ENCODE assay signal across 31 cellular contexts in genomic region chr9:129679537-129679936, GRCh38. TPM values are rescaled to one million over a fixed set of nuclear protein-coding genes. Genes with fewer than 3 reads are reported as not detected.
DNase-seq lines count a peak whose midpoint lies in the region; ATAC-seq, FAIRE-seq and TF ChIP-seq lines count a peak whose summit lies in the region.
"Had no signal": no experiment of that assay in that cellular context is flagged by ENCODE, and none has a peak within 500 bp of the region (broad histone marks: within the 10 kb centered on the region; RNA-seq: fewer than 3 reads in every experiment).

No MANE protein-coding gene starts in this region.

- TF ChIP-seq RAD21 in K562 (CRISPR knock-in tag; conservative IDR thresholded peaks at IDR 0.05 in 1 of 2, IDR thresholded peaks at IDR 0.05 in 1 of 2), result no peak

- H3K4me3 ChIP-seq in H7 (ENCODE audit: insufficient read depth, low read depth, low read length) (no peak overlapping the region), NT2/D1 (ENCODE audit: insufficient read length, low read depth) (no peak overlapping the region), K562 (no peak overlapping the region), osteoblast (ENCODE audit: insufficient read depth, low read length) (no peak overlapping the region)
- H3K4me3 ChIP-seq: A549, BLaER1, GM12878 had no signal

- H3K9me3 Mint-ChIP-seq in progenitor cell of endocrine pancreas (ENCODE audit: low read depth), result no peaks in the 10 kb centered on the region
- H3K9me3 Mint-ChIP-seq: CD4-positive, alpha-beta memory T cell; CD4-positive, CD25-positive, alpha-beta regulatory T cell; CD8-positive, alpha-beta memory T cell had no signal

- H3K27me3 ChIP-seq in H7 (ENCODE audit: control insufficient read depth, insufficient read depth, low read length) (no peaks in the 10 kb centered on the region), NT2/D1 (ENCODE audit: insufficient read depth, insufficient read length) (no peaks in the 10 kb centered on the region), K562 (ENCODE audit: control insufficient read depth in 2 of 2, insufficient read depth in 2 of 2, low read length in 2 of 2) (peaks cover 43 to 69% of the 10 kb centered on the region in 2 experiments), osteoblast (ENCODE audit: insufficient read depth, low read length) (no peaks in the 10 kb centered on the region)
- H3K27me3 ChIP-seq: BE2C had no signal

- H3K27ac ChIP-seq in K562 (ENCODE audit: extremely low read depth, low read depth, low read length) (no peak overlapping the region), osteoblast (ENCODE audit: low read depth, low read length) (no peak overlapping the region)
- H3K27ac ChIP-seq: 22Rv1, A549, BLaER1 had no signal

- H3K4me2 ChIP-seq in K562 (ENCODE audit: insufficient read depth, low read length) (no peak overlapping the region), osteoblast (ENCODE audit: insufficient read depth, low read length) (no peak overlapping the region)
- H3K4me2 ChIP-seq: A549, BLaER1 had no signal

- no peaks in the 10 kb centered on the region for H3K36me3 Mint-ChIP-seq in progenitor cell of endocrine pancreas (ENCODE audit: insufficient read depth)
- H3K36me3 Mint-ChIP-seq: CD14-positive monocyte; CD4-positive, alpha-beta memory T cell; CD4-positive, CD25-positive, alpha-beta regulatory T cell; CD8-positive, alpha-beta memory T cell had no signal

- H3K9me1 ChIP-seq in K562 (ENCODE audit: control insufficient read depth, insufficient read depth, low read length), result no peaks in the 10 kb centered on the region

- BruUV-seq in K562 (replicated peaks; lab: Mats Ljungman, UMichigan), result no TSS peak

- H4K20me1 ChIP-seq in K562 (replicated peaks; ENCODE audit: control insufficient read depth, insufficient read depth, low read length) (peaks cover 34% of the 10 kb centered on the region), osteoblast (ENCODE audit: insufficient read depth, low read length) (peaks cover 51% of the 10 kb centered on the region)
- H4K20me1 ChIP-seq: BLaER1 had no signal

- peak overlapping the region; percentile 45 for H3K9ac ChIP-seq in NT2/D1 (ENCODE audit: insufficient read length, low read depth)
- peak overlapping the region in 1 of 2 experiments; percentile 2; a peak in 2 of 4 replicates for H3K9ac ChIP-seq in K562 (ENCODE audit: insufficient read depth in 1 of 2, low read depth in 2 of 2, low read length in 2 of 2)
- H3K9ac ChIP-seq: BLaER1 had no signal

- intact Hi-C loops in K562 (cut with micrococcal nuclease), result loop anchor here (10.0 kb wide), 1 partner anchor 985 kb away; no protein-coding TSS in a partner anchor

- H3K79me2 ChIP-seq in K562 (ENCODE audit: control insufficient read depth, insufficient read depth, low read length) (no peaks in the 10 kb centered on the region), osteoblast (ENCODE audit: insufficient read depth, low read length) (peaks cover 35% of the 10 kb centered on the region)

- no peaks in the 10 kb centered on the region for H3K36me3 ChIP-seq in H7 (replicated peaks; ENCODE audit: control insufficient read depth, insufficient read depth, low read length)
- H3K36me3 ChIP-seq in NT2/D1 (ENCODE audit: insufficient read depth, insufficient read length, low read length), result no peaks in the 10 kb centered on the region
- H3K36me3 ChIP-seq in K562 (ENCODE audit: control insufficient read depth, insufficient read depth, low read length), result no peaks in the 10 kb centered on the region
- no peaks in the 10 kb centered on the region for H3K36me3 ChIP-seq in osteoblast (ENCODE audit: insufficient read depth, low read length)
- H3K36me3 ChIP-seq: BE2C, BLaER1 had no signal

- TF ChIP-seq CTCF in K562 (IDR thresholded peaks at IDR 0.05 in 2 of 3, conservative IDR thresholded peaks at IDR 0.05 in 1 of 3; ENCODE audit: insufficient read depth in 2 of 3, low read depth in 1 of 3, low read length in 3 of 3) (no peak), osteoblast (IDR thresholded peaks at IDR 0.05; ENCODE audit: extremely low read depth, low read depth, low read length) (no peak), progenitor cell of endocrine pancreas (IDR thresholded peaks at IDR 0.05; ENCODE audit: unreplicated experiment) (no peak)

- WGBS in K562 (ENCODE audit: insufficient coverage, low coverage, missing lambda C conversion rate), result 5% methylated on average over 9 of the region's 9 CpGs

- DNase-seq in H7 (peak; percentile 57), NT2/D1 (ENCODE audit: low read depth, low spot score) (no peak), K562 (ENCODE audit: extremely low read depth in 1 of 4, low spot score in 3 of 4) (no peak), osteoblast (ENCODE audit: insufficient read length, low spot score, missing footprints) (peak; percentile 79), progenitor cell of endocrine pancreas (ENCODE audit: low spot score, unreplicated experiment) (no peak), amniotic stem cell (lab: John Stamatoyannopoulos, UW) (no peak), Ammon's horn (ENCODE audit: low spot score) (no peak)
- DNase-seq: AML-193; BE2C; C1 segment of cervical spinal cord; CD4-positive, alpha-beta memory T cell; CD4-positive, CD25-positive, alpha-beta regulatory T cell; CD8-positive, alpha-beta memory T cell; COR-L47; DMS 273 treated with DMSO at 0.1 percent for 48 hours; DMS153; DMS53; DMS79; DND-41; EL; GDM1 had no signal

- no peak for TF ChIP-seq POLR2A in K562 (conservative IDR thresholded peaks at IDR 0.05)

- ATAC-seq in K562 (no peak), GM21390 (IDR thresholded peaks at IDR 0.05; ENCODE audit: unreplicated experiment) (no peak)
- ATAC-seq: A549, GM12878 had no signal

- H3K9me3 ChIP-seq in NT2/D1 (ENCODE audit: insufficient read depth, low read length), result no peaks in the 10 kb centered on the region
- peaks cover 2% of the 10 kb centered on the region; the same call in 1 of the 2 replicates for H3K9me3 ChIP-seq in K562 (replicated peaks; ENCODE audit: control insufficient read depth, insufficient read depth, low read depth, low read length)
- H3K9me3 ChIP-seq in osteoblast (ENCODE audit: low read depth, low read length), result no peaks in the 10 kb centered on the region
- H3K9me3 ChIP-seq: A549, BE2C, BLaER1 had no signal

- TF ChIP-seq EP300 in K562 (IDR thresholded peaks at IDR 0.05; ENCODE audit: low read length), result no peak

- H3K4me1 ChIP-seq in NT2/D1 (ENCODE audit: insufficient read depth, insufficient read length), result peaks cover 35% of the 10 kb centered on the region
- H3K4me1 ChIP-seq in K562 (replicated peaks in 1 of 2; ENCODE audit: control insufficient read depth in 2 of 2, insufficient read depth in 2 of 2, low read length in 2 of 2), result peaks cover 0 to 44% of the 10 kb centered on the region in 2 experiments; a peak in 3 of 5 replicates
- peaks cover 8% of the 10 kb centered on the region for H3K4me1 ChIP-seq in osteoblast (ENCODE audit: insufficient read depth, low read length)
- H3K4me1 ChIP-seq: BE2C, BLaER1 had no signal

- H3K27ac Mint-ChIP-seq in progenitor cell of endocrine pancreas, result no peak overlapping the region
- H3K27ac Mint-ChIP-seq: CD14-positive monocyte; CD4-positive, alpha-beta memory T cell; CD4-positive, CD25-positive, alpha-beta regulatory T cell; CD8-positive, alpha-beta memory T cell had no signal

- CTCF ChIA-PET in K562 (lab: Yijun Ruan, JAX; ENCODE audit: low intra/inter-chr PET ratio), result no interaction called here

- in situ Hi-C loops in K562 (cut with MboI), result loop anchor here (10.0 kb wide), 1 partner anchor 1465 kb away; no protein-coding TSS in a partner anchor

- peaks cover 8% of the 10 kb centered on the region for H3K27me3 Mint-ChIP-seq in progenitor cell of endocrine pancreas

- FAIRE-seq in K562 (lab: Jason Lieb, UNC), result no peak
- FAIRE-seq: A549, GM12878, GM19239 had no signal

- H3K4me3 Mint-ChIP-seq in progenitor cell of endocrine pancreas (ENCODE audit: low read depth), result no peak overlapping the region
- H3K4me3 Mint-ChIP-seq: CD14-positive monocyte; CD4-positive, alpha-beta memory T cell; CD4-positive, CD25-positive, alpha-beta regulatory T cell; CD8-positive, alpha-beta memory T cell had no signal

- POLR2A ChIA-PET in K562 (lab: Yijun Ruan, JAX), result interaction anchor here (0.7 to 1.8 kb wide), 3 partner anchors 8 to 1338 kb away, joined by 3 to 5 read pairs (median 4); no protein-coding TSS in a partner anchor

- no peaks in the 10 kb centered on the region for H3K4me1 Mint-ChIP-seq in progenitor cell of endocrine pancreas (ENCODE audit: low read depth)
- H3K4me1 Mint-ChIP-seq: CD14-positive monocyte; CD4-positive, alpha-beta memory T cell; CD8-positive, alpha-beta memory T cell had no signal

- H2AFZ ChIP-seq in K562 (ENCODE audit: low read depth, low read length), result no peak overlapping the region
- H2AFZ ChIP-seq in osteoblast (ENCODE audit: low read length), result no peak overlapping the region

RNA-seq across cellular contexts. Expression of gene PRRX2, which starts 14.1 kb away (rescaled TPM):
- 10.8 and 12.7 TPM in 2 replicates for total RNA-seq in H7 (2014; rRNA removed; shearing (Covaris generic))
- total RNA-seq in K562 (2011; cell fraction: chromatin; rRNA removed; ENCODE audit: low replicate concordance), result not detected in 2 replicates
- not detected in 2 replicates for total RNA-seq in K562 (2011; cell fraction: nucleolus; rRNA removed)
- not detected in 2 replicates for total RNA-seq in K562 (2011; cell fraction: nucleoplasm; rRNA removed)
- total RNA-seq in K562 (2014; rRNA removed) (not detected in 2 replicates), K562 (2014; rRNA removed; fragmentation: Illumina TruSeq; extraction: Trizol) (not detected in 2 replicates), K562 (2015; rRNA removed; fragmentation: Illumina TruSeq; extraction: Trizol) (not detected in 2 replicates), K562 (2021) (not detected in 2 replicates), osteoblast (27.5 and 34.8 TPM in 2 replicates), progenitor cell of endocrine pancreas (0.79 and 0.91 TPM in 2 replicates)
- polyA plus RNA-seq in K562 (2011; rRNA removed) (not detected in 2 replicates), K562 (2014; fragmentation: Illumina TruSeq; extraction: Trizol) (not detected in 2 replicates), K562 (2014; fragmentation: Nextera tagmentation; extraction: Ambion mirVana) (not detected), K562 (2014; rRNA removed) (0.21 TPM in 1 of 2 replicates, not detected in the other)
- 0.18 TPM in 1 of 2 replicates, not detected in the other for polyA plus RNA-seq in K562 (2011; cell fraction: cytosol; rRNA removed)
- polyA plus RNA-seq in K562 (2011; cell fraction: nucleus; rRNA removed), result 0.13 TPM in 1 of 2 replicates, not detected in the other
- polyA plus RNA-seq in K562 (2012), result not detected in 2 replicates
- polyA minus RNA-seq in K562 (2011; rRNA and poly(A)+ RNA removed), result not detected in 2 replicates
- polyA minus RNA-seq in K562 (2011; cell fraction: cytosol; rRNA and poly(A)+ RNA removed), result not detected in 2 replicates
- not detected in 2 replicates for polyA minus RNA-seq in K562 (2011; cell fraction: nucleus; rRNA and poly(A)+ RNA removed)
- total RNA-seq: A172; CD4-positive, alpha-beta memory T cell; CD4-positive, CD25-positive, alpha-beta regulatory T cell; G401; GM12878 had no signal
- polyA plus RNA-seq: CD14-positive monocyte; CD4-positive, alpha-beta memory T cell; CD4-positive, CD25-positive, alpha-beta regulatory T cell; CD8-positive, alpha-beta memory T cell; GM12878 had no signal

RNA-seq across cellular contexts. Expression of gene ASB6, which starts 37.6 kb away (rescaled TPM):
- total RNA-seq in H7 (2014; rRNA removed; shearing (Covaris generic)), result 19.2 and 20.9 TPM in 2 replicates
- total RNA-seq in K562 (2011; cell fraction: chromatin; rRNA removed; ENCODE audit: low replicate concordance), result 8.0 and 24.6 TPM in 2 replicates
- 20.2 and 20.4 TPM in 2 replicates for total RNA-seq in K562 (2011; cell fraction: nucleolus; rRNA removed)
- total RNA-seq in K562 (2011; cell fraction: nucleoplasm; rRNA removed), result 10.2 and 12.6 TPM in 2 replicates
- total RNA-seq in K562 (2014; rRNA removed), result 12.4 and 15.8 TPM in 2 replicates
- 4.1 and 4.9 TPM in 2 replicates for total RNA-seq in K562 (2014; rRNA removed; fragmentation: Illumina TruSeq; extraction: Trizol)
- 8.6 TPM in 2 replicates for total RNA-seq in K562 (2015; rRNA removed; fragmentation: Illumina TruSeq; extraction: Trizol)
- 17.1 and 17.3 TPM in 2 replicates for total RNA-seq in K562 (2021)
- polyA plus RNA-seq in K562 (2011; rRNA removed), result 11.3 and 13.1 TPM in 2 replicates
- polyA plus RNA-seq in K562 (2011; cell fraction: cytosol; rRNA removed), result 10.5 and 18.2 TPM in 2 replicates
- polyA plus RNA-seq in K562 (2011; cell fraction: nucleus; rRNA removed), result 26.0 and 42.0 TPM in 2 replicates
- polyA plus RNA-seq in K562 (2012), result 11.4 and 12.4 TPM in 2 replicates
- polyA plus RNA-seq in K562 (2014; fragmentation: Illumina TruSeq; extraction: Trizol), result 12.8 and 13.1 TPM in 2 replicates
- polyA plus RNA-seq in K562 (2014; fragmentation: Nextera tagmentation; extraction: Ambion mirVana), result 1 to 10 TPM in 1 of 2 experiments, under 1 TPM in 1; 0.92 to 1.1 TPM
- 17.8 and 19.5 TPM in 2 replicates for polyA plus RNA-seq in K562 (2014; rRNA removed)
- polyA minus RNA-seq in K562 (2011; rRNA and poly(A)+ RNA removed), result 3.6 and 4.9 TPM in 2 replicates
- polyA minus RNA-seq in K562 (2011; cell fraction: cytosol; rRNA and poly(A)+ RNA removed), result 5.0 and 6.1 TPM in 2 replicates
- 7.3 and 9.0 TPM in 2 replicates for polyA minus RNA-seq in K562 (2011; cell fraction: nucleus; rRNA and poly(A)+ RNA removed)
- 21.0 and 23.9 TPM in 2 replicates for total RNA-seq in osteoblast
- 19.7 and 20.5 TPM in 2 replicates for total RNA-seq in progenitor cell of endocrine pancreas

RNA-seq across cellular contexts. Expression of gene NTMT1, which starts 53.6 kb away (rescaled TPM):
- 71.2 and 80.5 TPM in 2 replicates for total RNA-seq in H7 (2014; rRNA removed; shearing (Covaris generic))
- 28.6 and 94.1 TPM in 2 replicates for total RNA-seq in K562 (2011; cell fraction: chromatin; rRNA removed; ENCODE audit: low replicate concordance)
- total RNA-seq in K562 (2011; cell fraction: nucleolus; rRNA removed), result 70.3 and 71.4 TPM in 2 replicates
- 51.0 and 57.9 TPM in 2 replicates for total RNA-seq in K562 (2011; cell fraction: nucleoplasm; rRNA removed)
- total RNA-seq in K562 (2014; rRNA removed) (116 and 120 TPM in 2 replicates), K562 (2014; rRNA removed; fragmentation: Illumina TruSeq; extraction: Trizol) (49.6 and 59.2 TPM in 2 replicates), K562 (2015; rRNA removed; fragmentation: Illumina TruSeq; extraction: Trizol) (74.3 and 78.1 TPM in 2 replicates), K562 (2021) (108 and 110 TPM in 2 replicates), osteoblast (26.4 and 28.6 TPM in 2 replicates), progenitor cell of endocrine pancreas (25.9 and 26.8 TPM in 2 replicates)
- polyA plus RNA-seq in K562 (2011; rRNA removed) (74.7 and 79.2 TPM in 2 replicates), K562 (2014; fragmentation: Illumina TruSeq; extraction: Trizol) (80.6 and 113 TPM in 2 replicates), K562 (2014; fragmentation: Nextera tagmentation; extraction: Ambion mirVana) (10 to 100 TPM; 42.1 to 67.0 TPM), K562 (2014; rRNA removed) (111 and 121 TPM in 2 replicates)
- 89.1 and 124 TPM in 2 replicates for polyA plus RNA-seq in K562 (2011; cell fraction: cytosol; rRNA removed)
- 42.9 and 47.3 TPM in 2 replicates for polyA plus RNA-seq in K562 (2011; cell fraction: nucleus; rRNA removed)
- polyA plus RNA-seq in K562 (2012), result 42.1 and 72.6 TPM in 2 replicates
- 34.5 and 60.2 TPM in 2 replicates for polyA minus RNA-seq in K562 (2011; rRNA and poly(A)+ RNA removed)
- 23.4 and 42.2 TPM in 2 replicates for polyA minus RNA-seq in K562 (2011; cell fraction: cytosol; rRNA and poly(A)+ RNA removed)
- polyA minus RNA-seq in K562 (2011; cell fraction: nucleus; rRNA and poly(A)+ RNA removed), result 14.7 and 15.7 TPM in 2 replicates

RNA-seq across cellular contexts. Expression of gene C9orf50, which starts 58.6 kb away (rescaled TPM):
- not detected in 2 replicates for total RNA-seq in H7 (2014; rRNA removed; shearing (Covaris generic))
- total RNA-seq in K562 (2011; cell fraction: chromatin; rRNA removed; ENCODE audit: low replicate concordance), result not detected in 2 replicates
- not detected in 2 replicates for total RNA-seq in K562 (2011; cell fraction: nucleolus; rRNA removed)
- total RNA-seq in K562 (2011; cell fraction: nucleoplasm; rRNA removed), result not detected in 2 replicates
- total RNA-seq in K562 (2014; rRNA removed) (0.12 TPM in 1 of 2 replicates, not detected in the other), K562 (2014; rRNA removed; fragmentation: Illumina TruSeq; extraction: Trizol) (not detected in 2 replicates), K562 (2015; rRNA removed; fragmentation: Illumina TruSeq; extraction: Trizol) (not detected in 2 replicates), K562 (2021) (not detected in 2 replicates), osteoblast (under 0.01 and 0.36 TPM in 2 replicates), progenitor cell of endocrine pancreas (0.27 and 0.43 TPM in 2 replicates)
- polyA plus RNA-seq in K562 (2011; rRNA removed) (not detected in 2 replicates), K562 (2014; fragmentation: Illumina TruSeq; extraction: Trizol) (not detected in 2 replicates), K562 (2014; fragmentation: Nextera tagmentation; extraction: Ambion mirVana) (not detected), K562 (2014; rRNA removed) (not detected in 2 replicates)
- not detected in 2 replicates for polyA plus RNA-seq in K562 (2011; cell fraction: cytosol; rRNA removed)
- polyA plus RNA-seq in K562 (2011; cell fraction: nucleus; rRNA removed), result not detected in 2 replicates
- polyA plus RNA-seq in K562 (2012), result not detected in 2 replicates
- not detected in 2 replicates for polyA minus RNA-seq in K562 (2011; rRNA and poly(A)+ RNA removed)
- not detected in 2 replicates for polyA minus RNA-seq in K562 (2011; cell fraction: cytosol; rRNA and poly(A)+ RNA removed)
- not detected in 2 replicates for polyA minus RNA-seq in K562 (2011; cell fraction: nucleus; rRNA and poly(A)+ RNA removed)
- total RNA-seq: A172; CD4-positive, alpha-beta memory T cell; CD4-positive, CD25-positive, alpha-beta regulatory T cell; CD8-positive, alpha-beta memory T cell; Daoy; G401; GM12878 had no signal
- polyA plus RNA-seq: CD14-positive monocyte; CD4-positive, alpha-beta memory T cell; CD4-positive, CD25-positive, alpha-beta regulatory T cell; CD8-positive, alpha-beta memory T cell; GM12878 had no signal

Comparison
In these comparisons a context has a peak if more than half of its experiments do, and no peak if none do; other contexts are left out.
1. DNase-seq: peak in H7 (single experiment) and osteoblast (single experiment); none in NT2/D1 (single experiment), K562 (0 of 4), progenitor cell of endocrine pancreas (single experiment), amniotic stem cell (single experiment) and Ammon's horn (single experiment).